18 cellular contexts compared by ENCODE assay signal in genomic region chr2:28365158-28365557, GRCh38. TPM values are rescaled to one million over a fixed set of nuclear protein-coding genes. Genes with fewer than 3 reads are reported as not detected.
A peak's percentile ranks its signal among the peaks of the same experiment; 100 is the strongest.
DNase-seq lines count a peak whose midpoint lies in the region; ATAC-seq and TF ChIP-seq lines count a peak whose summit lies in the region.
"Had no signal": no experiment of that assay in that cellular context is flagged by ENCODE, and none has a peak within 500 bp of the region (broad histone marks: within the 10 kb centered on the region; RNA-seq: fewer than 3 reads in every experiment).

No MANE protein-coding gene starts in this region.

- H4K5ac ChIP-seq in H9 (ENCODE audit: insufficient read length, low read depth, low read length) = no peak overlapping the region

- no peak overlapping the region for H3K27ac ChIP-seq in CD4-positive, CD25-positive, alpha-beta regulatory T cell (ENCODE audit: insufficient read depth, low read length, poor library complexity, severe bottlenecking)
- H3K27ac ChIP-seq in H9 (ENCODE audit: insufficient read length, low read depth, low read length) (no peak overlapping the region), neuronal stem cell (replicated peaks; ENCODE audit: low read length) (no peak overlapping the region), thyroid gland (no peak overlapping the region)
- H3K27ac ChIP-seq: colonic mucosa, epithelial cell of prostate, right atrium auricular region had no signal

- H3K79me1 ChIP-seq in H9 (ENCODE audit: insufficient read depth, low read depth, low read length, poor library complexity, severe bottlenecking) (no peaks in the 10 kb centered on the region), neuronal stem cell (ENCODE audit: low read depth, low read length) (no peaks in the 10 kb centered on the region)

- H3K27me3 Mint-ChIP-seq in CD4-positive, CD25-positive, alpha-beta regulatory T cell = peaks cover 14% of the 10 kb centered on the region
- H3K27me3 Mint-ChIP-seq in H9 (ENCODE audit: low read depth) = peaks cover 11% of the 10 kb centered on the region
- no peaks in the 10 kb centered on the region for H3K27me3 Mint-ChIP-seq in chondrocyte (ENCODE audit: low read depth)

- H3K4me3 Mint-ChIP-seq in CD4-positive, CD25-positive, alpha-beta regulatory T cell = peak overlapping the region in 3 of 4 donors; percentile 5 to 78 (median 48)
- H3K4me3 Mint-ChIP-seq in H9 = no peak overlapping the region
- no peak overlapping the region for H3K4me3 Mint-ChIP-seq in chondrocyte (ENCODE audit: unreplicated experiment)
- H3K4me3 Mint-ChIP-seq: neural crest cell had no signal

- H2BK15ac ChIP-seq in H9 (ENCODE audit: low read depth, low read length) (no peak overlapping the region), neuronal stem cell (ENCODE audit: low read length) (no peak overlapping the region)

- H3K36me3 ChIP-seq in CD4-positive, CD25-positive, alpha-beta regulatory T cell (ENCODE audit: control insufficient read depth, insufficient read depth, low read length) = no peaks in the 10 kb centered on the region
- H3K36me3 ChIP-seq in neuronal stem cell (replicated peaks in 1 of 2; ENCODE audit: control insufficient read depth in 2 of 2, insufficient read depth in 2 of 2, low read length in 2 of 2) (no peaks in the 10 kb centered on the region), thyroid gland (no peaks in the 10 kb centered on the region)
- H3K36me3 ChIP-seq: colonic mucosa, right atrium auricular region had no signal

- no peak overlapping the region for H3K9ac ChIP-seq in H9 (ENCODE audit: extremely low read depth, insufficient read length, low read length)
- no peak overlapping the region for H3K9ac ChIP-seq in neuronal stem cell (ENCODE audit: low read depth, low read length, poor library complexity)

- H3K4me2 ChIP-seq in H9 (ENCODE audit: insufficient read depth, insufficient read length, low read length) (no peak overlapping the region), neuronal stem cell (ENCODE audit: insufficient read depth, low read length, poor library complexity, severe bottlenecking) (no peak overlapping the region)

- peaks cover 57% of the 10 kb centered on the region for H3K4me1 ChIP-seq in CD4-positive, CD25-positive, alpha-beta regulatory T cell (ENCODE audit: control insufficient read depth, insufficient read depth, low read length, poor library complexity, severe bottlenecking)
- no peaks in the 10 kb centered on the region for H3K4me1 ChIP-seq in H9 (ENCODE audit: insufficient read depth, low read length)
- peaks cover 12 to 14% of the 10 kb centered on the region in 2 donors for H3K4me1 ChIP-seq in neuronal stem cell (ENCODE audit: control insufficient read depth in 2 of 2, insufficient read depth in 1 of 2, low read depth in 1 of 2, low read length in 2 of 2)
- no peaks in the 10 kb centered on the region for H3K4me1 ChIP-seq in thyroid gland

- no peak overlapping the region for H3T11ph ChIP-seq in H9 (ENCODE audit: low read length)

- intact Hi-C loops in thyroid gland (cut with DNase I) = no loop called here

- H3K56ac ChIP-seq in H9 (ENCODE audit: insufficient read length, low read depth, low read length) = no peak overlapping the region

- H3K9me3 Mint-ChIP-seq in CD4-positive, CD25-positive, alpha-beta regulatory T cell = no peaks in the 10 kb centered on the region
- H3K9me3 Mint-ChIP-seq in H9 (no peaks in the 10 kb centered on the region), chondrocyte (ENCODE audit: low read depth) (no peaks in the 10 kb centered on the region)
- H3K9me3 Mint-ChIP-seq: neural crest cell had no signal

- no peaks in the 10 kb centered on the region for H3K36me3 Mint-ChIP-seq in CD4-positive, CD25-positive, alpha-beta regulatory T cell
- H3K36me3 Mint-ChIP-seq in H9 (ENCODE audit: insufficient read depth in 1 of 3, low read depth in 3 of 3) (no peaks in the 10 kb centered on the region), chondrocyte (ENCODE audit: low read depth) (no peaks in the 10 kb centered on the region)

- WGBS in H9 (ENCODE audit: extremely low coverage, insufficient read length, low lambda C conversion rate) = no CpG with 5 or more reads among the region's 8 CpGs
- no CpG with 5 or more reads among the region's 8 CpGs for WGBS in neuronal stem cell (ENCODE audit: extremely low coverage in 2 of 2, insufficient read length in 2 of 2, insufficient replicate concordance in 1 of 2), 2 donors
- 75 to 81% methylated on average over 8 of the region's 8 CpGs for WGBS in thyroid gland, 2 donors

- H2AFZ ChIP-seq in H9 (ENCODE audit: low read length) (no peak overlapping the region), neuronal stem cell (ENCODE audit: low read length) (peak overlapping the region; percentile 18)

- H2BK12ac ChIP-seq in H9 (ENCODE audit: insufficient read length, low read depth, low read length) = no peak overlapping the region
- no peak overlapping the region for H2BK12ac ChIP-seq in neuronal stem cell (ENCODE audit: low read length)

- no peak for ATAC-seq in CD4-positive, CD25-positive, alpha-beta regulatory T cell (ENCODE audit: low read depth in 2 of 2)
- no peak for ATAC-seq in GM21786 (IDR thresholded peaks at IDR 0.05; ENCODE audit: unreplicated experiment)

- no peak for DNase-seq in CD4-positive, CD25-positive, alpha-beta regulatory T cell
- DNase-seq in H9 = no peak
- peak; percentile 34 for DNase-seq in chondrocyte (ENCODE audit: low spot score)
- DNase-seq in neuronal stem cell (ENCODE audit: low spot score) = no peak
- no peak for DNase-seq in thyroid gland
- no peak for DNase-seq in stimulated activated CD4-positive, alpha-beta T cell treated with anti-CD3 and anti-CD28 coated beads, Interleukin-1b, Interleukin-23, amount 100 ng/mL, for 48 hours
- DNase-seq in GDM1 (lab: John Stamatoyannopoulos, UW) = no peak
- DNase-seq: colonic mucosa; H7; NCI-H1694; NCI-H446 treated with DMSO at 0.1 percent for 48 hours; SHP77; stimulated activated CD4-positive, alpha-beta T cell treated with anti-CD3 and anti-CD28 coated beads, Interleukin-4, amount 100 ng/mL, for 24 hours; stimulated activated CD8-positive, alpha-beta memory T cell treated with anti-CD3 and anti-CD28 coated beads, Interleukin-4, amount 100 ng/mL, for 48 hours had no signal

- H2BK20ac ChIP-seq in H9 (ENCODE audit: low read depth, low read length, poor library complexity, severe bottlenecking) = no peak overlapping the region

- H3K23ac ChIP-seq in H9 (ENCODE audit: insufficient read length, low read depth, low read length) (no peak overlapping the region), neuronal stem cell (ENCODE audit: low read depth, low read length, poor library complexity) (no peak overlapping the region)

- H4K20me1 ChIP-seq in H9 (ENCODE audit: control insufficient read depth, insufficient read depth, insufficient read length) = no peaks in the 10 kb centered on the region

- H3K18ac ChIP-seq in H9 (ENCODE audit: insufficient read length, low read depth, low read length) (no peak overlapping the region), neuronal stem cell (ENCODE audit: low read length) (no peak overlapping the region)

- no peak overlapping the region for H4K8ac ChIP-seq in H9 (replicated peaks; ENCODE audit: insufficient read length, low read depth, low read length)
- no peak overlapping the region for H4K8ac ChIP-seq in neuronal stem cell (ENCODE audit: low read depth, low read length)

- H3K79me2 ChIP-seq in H9 (ENCODE audit: insufficient read depth, low read length) = no peaks in the 10 kb centered on the region

- H4K91ac ChIP-seq in H9 (ENCODE audit: insufficient read length, low read depth, low read length) (no peak overlapping the region), neuronal stem cell (ENCODE audit: low read depth, low read length, poor library complexity) (no peak overlapping the region)

- H3K4ac ChIP-seq in H9 (ENCODE audit: low read depth, low read length) (no peak overlapping the region), neuronal stem cell (ENCODE audit: low read length) (no peak overlapping the region)

- no peaks in the 10 kb centered on the region for H3K9me3 ChIP-seq in CD4-positive, CD25-positive, alpha-beta regulatory T cell (ENCODE audit: control insufficient read depth in 2 of 2, low read length in 2 of 2)
- H3K9me3 ChIP-seq in H9 (ENCODE audit: control insufficient read depth, low read depth, low read length) (no peaks in the 10 kb centered on the region), neuronal stem cell (replicated peaks in 1 of 2; ENCODE audit: control insufficient read depth in 2 of 2, insufficient read depth in 1 of 2, low read depth in 1 of 2, low read length in 2 of 2) (no peaks in the 10 kb centered on the region), thyroid gland (no peaks in the 10 kb centered on the region)
- H3K9me3 ChIP-seq: colonic mucosa, right atrium auricular region had no signal

- no peak overlapping the region for H3K4me3 ChIP-seq in CD4-positive, CD25-positive, alpha-beta regulatory T cell (ENCODE audit: low read depth, low read length)
- no peak overlapping the region for H3K4me3 ChIP-seq in neuronal stem cell (ENCODE audit: low read length in 2 of 2)
- no peak overlapping the region for H3K4me3 ChIP-seq in thyroid gland (replicated peaks in 1 of 3)
- H3K4me3 ChIP-seq: colonic mucosa, right atrium auricular region had no signal

- H3K27ac Mint-ChIP-seq in CD4-positive, CD25-positive, alpha-beta regulatory T cell = peak overlapping the region in 1 of 3 donors; percentile 59
- H3K27ac Mint-ChIP-seq in H9 (no peak overlapping the region), chondrocyte (ENCODE audit: unreplicated experiment) (no peak overlapping the region)

- H2BK5ac ChIP-seq in H9 (ENCODE audit: insufficient read length, low read length) = no peak overlapping the region
- H2BK5ac ChIP-seq in neuronal stem cell (ENCODE audit: low read length) = no peak overlapping the region

- no peak for TF ChIP-seq CTCF in H9 (conservative IDR thresholded peaks at IDR 0.05)
- no peak for TF ChIP-seq CTCF in chondrocyte (IDR thresholded peaks at IDR 0.05)
- no peak for TF ChIP-seq CTCF in thyroid gland (IDR thresholded peaks at IDR 0.05)

- no peak overlapping the region for H2AK5ac ChIP-seq in H9 (ENCODE audit: insufficient read length, low read length)
- no peak overlapping the region for H2AK5ac ChIP-seq in neuronal stem cell (ENCODE audit: low read depth, low read length)

- H3K27me3 ChIP-seq in CD4-positive, CD25-positive, alpha-beta regulatory T cell (ENCODE audit: control insufficient read depth, insufficient read depth, low read length) = no peaks in the 10 kb centered on the region
- H3K27me3 ChIP-seq in H9 (ENCODE audit: insufficient read depth, low read length) (no peaks in the 10 kb centered on the region), neuronal stem cell (ENCODE audit: control insufficient read depth in 3 of 3, insufficient read depth in 3 of 3, low read depth in 1 of 3, low read length in 3 of 3) (peaks cover 0 to 13% (median 0%) of the 10 kb centered on the region in 3 experiments), thyroid gland (no peaks in the 10 kb centered on the region)
- H3K27me3 ChIP-seq: colonic mucosa, right atrium auricular region had no signal

- no peak for TF ChIP-seq POLR2A in thyroid gland (IDR thresholded peaks at IDR 0.05)

- no peaks in the 10 kb centered on the region for H3K23me2 ChIP-seq in H9 (ENCODE audit: insufficient read length, low read depth, low read length, poor library complexity, severe bottlenecking)

- H3K14ac ChIP-seq in H9 (ENCODE audit: insufficient read depth, low read length) = 0 out of 2 replicates have a peak overlapping the region, but pooled peaks have one; percentile 14
- no peak overlapping the region for H3K14ac ChIP-seq in neuronal stem cell (ENCODE audit: low read length)

- H2BK120ac ChIP-seq in H9 (ENCODE audit: low read depth, low read length, poor library complexity, severe bottlenecking) = no peak overlapping the region
- H2BK120ac ChIP-seq in neuronal stem cell (ENCODE audit: low read depth, low read length) = no peak overlapping the region

- peaks cover 23 to 72% (median 40%) of the 10 kb centered on the region in 4 donors for H3K4me1 Mint-ChIP-seq in CD4-positive, CD25-positive, alpha-beta regulatory T cell
- H3K4me1 Mint-ChIP-seq in H9 (peaks cover 17 to 26% of the 10 kb centered on the region in 2 experiments), chondrocyte (ENCODE audit: low read depth) (peaks cover 32% of the 10 kb centered on the region)

RNA-seq across cellular contexts. Expression of gene FOSL2, which starts 27.5 kb away (rescaled TPM):
- 195 TPM for total RNA-seq in CD4-positive, CD25-positive, alpha-beta regulatory T cell
- 1 to 10 TPM; 1.9 to 3.9 (median 2.5) TPM for polyA plus RNA-seq in CD4-positive, CD25-positive, alpha-beta regulatory T cell
- total RNA-seq in H9 (2021) = 7.3 and 7.4 TPM in 2 replicates
- 93.0 to 163 TPM (median 156 TPM) in 3 replicates for total RNA-seq in chondrocyte
- 6.6 TPM for polyA plus RNA-seq in neuronal stem cell (2013, experiment 1 of 2)
- polyA plus RNA-seq in neuronal stem cell (2013, experiment 2 of 2) = 6.6 TPM
- 10 to 100 TPM; 30.7 to 85.1 (median 40.6) TPM for total RNA-seq in thyroid gland

Comparison
In these comparisons a context has a peak if more than half of its experiments do, and no peak if none do; other contexts are left out.
1. H3K4me3 Mint-ChIP-seq: peak in CD4-positive, CD25-positive, alpha-beta regulatory T cell (3 of 4); none in H9 (0 of 2) and chondrocyte (single experiment).